ENCODE assay signal across 2 cellular contexts in genomic region chr15:99153026-99153535, GRCh38.
TF ChIP-seq lines count a peak whose summit lies in the region.

No MANE protein-coding gene starts in this region.

TF ChIP-seq in liver, 16 proteins besides CTCF, POLR2A, EP300 and RAD21 (continued from another document):
- TF ChIP-seq, protein P1, sequence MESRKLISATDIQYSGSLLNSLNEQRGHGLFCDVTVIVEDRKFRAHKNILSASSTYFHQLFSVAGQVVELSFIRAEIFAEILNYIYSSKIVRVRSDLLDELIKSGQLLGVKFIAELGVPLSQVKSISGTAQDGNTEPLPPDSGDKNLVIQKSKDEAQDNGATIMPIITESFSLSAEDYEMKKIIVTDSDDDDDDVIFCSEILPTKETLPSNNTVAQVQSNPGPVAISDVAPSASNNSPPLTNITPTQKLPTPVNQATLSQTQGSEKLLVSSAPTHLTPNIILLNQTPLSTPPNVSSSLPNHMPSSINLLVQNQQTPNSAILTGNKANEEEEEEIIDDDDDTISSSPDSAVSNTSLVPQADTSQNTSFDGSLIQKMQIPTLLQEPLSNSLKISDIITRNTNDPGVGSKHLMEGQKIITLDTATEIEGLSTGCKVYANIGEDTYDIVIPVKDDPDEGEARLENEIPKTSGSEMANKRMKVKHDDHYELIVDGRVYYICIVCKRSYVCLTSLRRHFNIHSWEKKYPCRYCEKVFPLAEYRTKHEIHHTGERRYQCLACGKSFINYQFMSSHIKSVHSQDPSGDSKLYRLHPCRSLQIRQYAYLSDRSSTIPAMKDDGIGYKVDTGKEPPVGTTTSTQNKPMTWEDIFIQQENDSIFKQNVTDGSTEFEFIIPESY (IDR thresholded peaks at IDR 0.05), result no peak

TF ChIP-seq in HepG2, 621 proteins besides CTCF, POLR2A, EP300 and RAD21 (continued from another document):
- TF ChIP-seq BATF2 (CRISPR knock-in tag; IDR thresholded peaks at IDR 0.05), result no peak
- TF ChIP-seq ZNF441 (CRISPR knock-in tag; IDR thresholded peaks at IDR 0.05; ENCODE audit: borderline replicate concordance), result no peak
- TF ChIP-seq, protein P2, sequence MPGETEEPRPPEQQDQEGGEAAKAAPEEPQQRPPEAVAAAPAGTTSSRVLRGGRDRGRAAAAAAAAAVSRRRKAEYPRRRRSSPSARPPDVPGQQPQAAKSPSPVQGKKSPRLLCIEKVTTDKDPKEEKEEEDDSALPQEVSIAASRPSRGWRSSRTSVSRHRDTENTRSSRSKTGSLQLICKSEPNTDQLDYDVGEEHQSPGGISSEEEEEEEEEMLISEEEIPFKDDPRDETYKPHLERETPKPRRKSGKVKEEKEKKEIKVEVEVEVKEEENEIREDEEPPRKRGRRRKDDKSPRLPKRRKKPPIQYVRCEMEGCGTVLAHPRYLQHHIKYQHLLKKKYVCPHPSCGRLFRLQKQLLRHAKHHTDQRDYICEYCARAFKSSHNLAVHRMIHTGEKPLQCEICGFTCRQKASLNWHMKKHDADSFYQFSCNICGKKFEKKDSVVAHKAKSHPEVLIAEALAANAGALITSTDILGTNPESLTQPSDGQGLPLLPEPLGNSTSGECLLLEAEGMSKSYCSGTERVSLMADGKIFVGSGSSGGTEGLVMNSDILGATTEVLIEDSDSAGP (CRISPR knock-in tag; IDR thresholded peaks at IDR 0.05; ENCODE audit: borderline replicate concordance), result no peak
- no peak for TF ChIP-seq ZNF432 (CRISPR knock-in tag; IDR thresholded peaks at IDR 0.05; ENCODE audit: borderline replicate concordance)
- TF ChIP-seq SP140L (CRISPR knock-in tag; IDR thresholded peaks at IDR 0.05; ENCODE audit: borderline replicate concordance), result no peak
TF ChIP-seq in HepG2: peak in this region for 0.
